ENCODE assay signal across 1 cellular context in genomic region chr7:6162650-6163366, GRCh38.
TF ChIP-seq lines count a peak whose summit lies in the region.

No MANE protein-coding gene starts in this region.

TF ChIP-seq in WTC11, 78 proteins besides CTCF, POLR2A, EP300 and RAD21 (continued from another document):
- TF ChIP-seq IRF2 (CRISPR knock-in tag; IDR thresholded peaks at IDR 0.05; ENCODE audit: borderline replicate concordance, low read depth) (no peak), RORB (CRISPR knock-in tag; IDR thresholded peaks at IDR 0.05) (no peak), MYBL2 (CRISPR knock-in tag; IDR thresholded peaks at IDR 0.05) (no peak), SMAD3 (CRISPR knock-in tag; IDR thresholded peaks at IDR 0.05; ENCODE audit: borderline replicate concordance) (no peak), JUN (CRISPR knock-in tag; IDR thresholded peaks at IDR 0.05) (no peak), TCF7 (CRISPR knock-in tag; IDR thresholded peaks at IDR 0.05; ENCODE audit: low read depth) (no peak), ZNF281 (CRISPR knock-in tag; IDR thresholded peaks at IDR 0.05) (no peak)
